ENCODE assay signal across 22 cellular contexts in genomic region chr4:95462946-95463345, GRCh38.
"Had no signal": no experiment of that assay in that cellular context is flagged by ENCODE, and none has a peak within 500 bp of the region (broad histone marks: within the 10 kb centered on the region; RNA-seq: fewer than 3 reads in every experiment).

No MANE protein-coding gene starts in this region.

- H3K4me3 ChIP-seq: body of pancreas, coronary artery, gastrocnemius medialis, heart left ventricle, tibial artery, uterus had no signal

- H3K27ac Mint-ChIP-seq: activated B cell treated with CpG ODN at 0.5 μM for 24 hours; activated CD4-positive, alpha-beta memory T cell treated with anti-CD3 and anti-CD28 coated beads, Interleukin-2, amount 10 ng/mL, durations not matched to agents 7 days and 5 days; activated CD8-positive, alpha-beta memory T cell treated with anti-CD3 and anti-CD28 coated beads, Interleukin-2, amount 10 ng/mL, durations not matched to agents 7 days and 5 days; activated naive CD8-positive, alpha-beta T cell treated with anti-CD3 and anti-CD28 coated beads, Interleukin-2, amount 10 ng/mL, durations not matched to agents 7 days and 5 days; activated T-helper 17 cell treated with anti-CD3 and anti-CD28 coated beads, Interleukin-2, amount 50 U/mL, for 72 hours; naive thymus-derived CD8-positive, alpha-beta T cell; T-helper 2 cell treated with Interferon-gamma antibody and Interleukin-4, amounts not matched to agents 5 μg/mL and 100 μg/mL, for 36 hours had no signal

- H3K36me3 Mint-ChIP-seq: activated CD8-positive, alpha-beta memory T cell treated with anti-CD3 and anti-CD28 coated beads, Interleukin-2, amount 10 ng/mL, durations not matched to agents 7 days and 5 days; activated naive CD8-positive, alpha-beta T cell treated with anti-CD3 and anti-CD28 coated beads, Interleukin-2, amount 10 ng/mL, durations not matched to agents 7 days and 5 days; naive thymus-derived CD8-positive, alpha-beta T cell had no signal

- H3K4me1 Mint-ChIP-seq: activated B cell treated with CpG ODN at 0.5 μM for 24 hours; activated CD4-positive, alpha-beta memory T cell treated with anti-CD3 and anti-CD28 coated beads, Interleukin-2, amount 10 ng/mL, durations not matched to agents 7 days and 5 days; activated CD8-positive, alpha-beta memory T cell treated with anti-CD3 and anti-CD28 coated beads, Interleukin-2, amount 10 ng/mL, durations not matched to agents 7 days and 5 days; activated naive CD8-positive, alpha-beta T cell treated with anti-CD3 and anti-CD28 coated beads, Interleukin-2, amount 10 ng/mL, durations not matched to agents 7 days and 5 days; activated T-helper 17 cell treated with anti-CD3 and anti-CD28 coated beads, Interleukin-2, amount 50 U/mL, for 72 hours; central memory CD8-positive, alpha-beta T cell; naive thymus-derived CD8-positive, alpha-beta T cell had no signal

- ATAC-seq: activated CD8-positive, alpha-beta memory T cell treated with anti-CD3 and anti-CD28 coated beads, Interleukin-2, amount 10 ng/mL, durations not matched to agents 7 days and 5 days; activated T-helper 17 cell treated with anti-CD3 and anti-CD28 coated beads, Interleukin-2, amount 50 U/mL, for 72 hours; body of pancreas; gastrocnemius medialis; heart left ventricle; left ventricle myocardium superior; naive thymus-derived CD8-positive, alpha-beta T cell had no signal

- H3K27ac ChIP-seq: body of pancreas, coronary artery, gastrocnemius medialis, heart left ventricle, tibial artery, uterus had no signal

- H3K27me3 ChIP-seq: body of pancreas, gastrocnemius medialis, heart left ventricle, tibial artery, uterus had no signal

- H3K4me3 Mint-ChIP-seq: activated B cell treated with CpG ODN at 0.5 μM for 24 hours; activated CD4-positive, alpha-beta memory T cell treated with anti-CD3 and anti-CD28 coated beads, Interleukin-2, amount 10 ng/mL, durations not matched to agents 7 days and 5 days; activated CD8-positive, alpha-beta memory T cell treated with anti-CD3 and anti-CD28 coated beads, Interleukin-2, amount 10 ng/mL, durations not matched to agents 7 days and 5 days; activated naive CD8-positive, alpha-beta T cell treated with anti-CD3 and anti-CD28 coated beads, Interleukin-2, amount 10 ng/mL, durations not matched to agents 7 days and 5 days; activated T-helper 17 cell treated with anti-CD3 and anti-CD28 coated beads, Interleukin-2, amount 50 U/mL, for 72 hours; central memory CD8-positive, alpha-beta T cell; naive thymus-derived CD8-positive, alpha-beta T cell; T-helper 2 cell treated with Interferon-gamma antibody and Interleukin-4, amounts not matched to agents 5 μg/mL and 100 μg/mL, for 36 hours had no signal

- H3K36me3 ChIP-seq: gastrocnemius medialis, heart left ventricle, tibial artery, uterus had no signal

- DNase-seq: activated B cell treated with CpG ODN at 0.5 μM for 24 hours; activated CD4-positive, alpha-beta memory T cell treated with anti-CD3 and anti-CD28 coated beads, Interleukin-2, amount 10 ng/mL, durations not matched to agents 7 days and 5 days; activated CD4-positive, alpha-beta T cell treated with anti-CD3 and anti-CD28 coated beads for 48 hours; activated CD8-positive, alpha-beta memory T cell treated with anti-CD3 and anti-CD28 coated beads, Interleukin-2, amount 10 ng/mL, durations not matched to agents 7 days and 5 days; activated naive CD4-positive, alpha-beta T cell treated with Interleukin-2 at 50 U/mL for 16 hours; activated naive CD8-positive, alpha-beta T cell treated with anti-CD3 and anti-CD28 coated beads, Interleukin-2, amount 10 ng/mL, durations not matched to agents 7 days and 5 days; body of pancreas; erythroblast; gastrocnemius medialis; heart left ventricle; kidney glomerular epithelial cell; left ventricle myocardium superior; naive thymus-derived CD8-positive, alpha-beta T cell; retina; stimulated activated naive CD4-positive, alpha-beta T cell; SW 1271; tibial artery; uterus had no signal

- H3K4me1 ChIP-seq: body of pancreas, gastrocnemius medialis, heart left ventricle, uterus had no signal

- H3K27me3 Mint-ChIP-seq: activated B cell treated with CpG ODN at 0.5 μM for 24 hours; activated CD4-positive, alpha-beta memory T cell treated with anti-CD3 and anti-CD28 coated beads, Interleukin-2, amount 10 ng/mL, durations not matched to agents 7 days and 5 days; activated CD8-positive, alpha-beta memory T cell treated with anti-CD3 and anti-CD28 coated beads, Interleukin-2, amount 10 ng/mL, durations not matched to agents 7 days and 5 days; activated naive CD8-positive, alpha-beta T cell treated with anti-CD3 and anti-CD28 coated beads, Interleukin-2, amount 10 ng/mL, durations not matched to agents 7 days and 5 days; activated T-helper 17 cell treated with anti-CD3 and anti-CD28 coated beads, Interleukin-2, amount 50 U/mL, for 72 hours; central memory CD8-positive, alpha-beta T cell had no signal

- H3K9me3 Mint-ChIP-seq: activated CD4-positive, alpha-beta memory T cell treated with anti-CD3 and anti-CD28 coated beads, Interleukin-2, amount 10 ng/mL, durations not matched to agents 7 days and 5 days; activated naive CD8-positive, alpha-beta T cell treated with anti-CD3 and anti-CD28 coated beads, Interleukin-2, amount 10 ng/mL, durations not matched to agents 7 days and 5 days; activated T-helper 17 cell treated with anti-CD3 and anti-CD28 coated beads, Interleukin-2, amount 50 U/mL, for 72 hours; T-helper 2 cell treated with Interferon-gamma antibody and Interleukin-4, amounts not matched to agents 5 μg/mL and 100 μg/mL, for 36 hours had no signal
